Comparison of ENCODE assay signal across 2 cellular contexts in the genomic region with DNA sequence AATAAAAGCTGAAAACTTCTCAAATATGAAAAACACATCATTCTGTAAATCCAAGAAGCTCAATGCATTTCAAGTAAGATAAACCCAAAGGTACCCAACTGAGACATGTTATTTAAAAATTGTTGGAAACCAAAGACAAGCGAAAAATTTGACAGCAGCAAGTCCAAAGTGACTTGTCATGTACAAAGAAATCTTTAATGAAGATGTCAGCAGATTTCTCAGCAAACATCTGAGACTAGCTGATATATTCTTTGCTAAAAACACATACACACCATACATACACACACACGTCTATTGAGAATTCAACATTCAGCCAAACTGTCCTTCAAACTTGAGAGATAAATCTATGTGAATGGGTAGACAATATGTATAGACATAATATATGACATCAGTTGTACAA.
TF ChIP-seq lines count a peak whose summit lies in the region.

No MANE protein-coding gene starts in this region.

TF ChIP-seq in A549, 52 proteins besides CTCF, POLR2A, EP300 and RAD21:
- TF ChIP-seq RCOR1 (IDR thresholded peaks at IDR 0.05; ENCODE audit: low read depth, low read length) = no peak
- peak; percentile 52 for TF ChIP-seq MAFK (IDR thresholded peaks at IDR 0.05; ENCODE audit: partially characterized antibody)
- TF ChIP-seq SREBF2 (IDR thresholded peaks at IDR 0.05) = no peak

TF ChIP-seq in IMR-90, 13 proteins besides CTCF, POLR2A, EP300 and RAD21:
- TF ChIP-seq MXI1 (IDR thresholded peaks at IDR 0.05; ENCODE audit: borderline replicate concordance, low read depth, low read length) = no peak
- TF ChIP-seq MAFK (IDR thresholded peaks at IDR 0.05; ENCODE audit: low read depth, low read length) = 0 out of 2 replicates have a peak, but pooled peaks have one; percentile 15
- no peak for TF ChIP-seq FOS (IDR thresholded peaks at IDR 0.05; ENCODE audit: low read depth, low read length)
- TF ChIP-seq, protein P1, sequence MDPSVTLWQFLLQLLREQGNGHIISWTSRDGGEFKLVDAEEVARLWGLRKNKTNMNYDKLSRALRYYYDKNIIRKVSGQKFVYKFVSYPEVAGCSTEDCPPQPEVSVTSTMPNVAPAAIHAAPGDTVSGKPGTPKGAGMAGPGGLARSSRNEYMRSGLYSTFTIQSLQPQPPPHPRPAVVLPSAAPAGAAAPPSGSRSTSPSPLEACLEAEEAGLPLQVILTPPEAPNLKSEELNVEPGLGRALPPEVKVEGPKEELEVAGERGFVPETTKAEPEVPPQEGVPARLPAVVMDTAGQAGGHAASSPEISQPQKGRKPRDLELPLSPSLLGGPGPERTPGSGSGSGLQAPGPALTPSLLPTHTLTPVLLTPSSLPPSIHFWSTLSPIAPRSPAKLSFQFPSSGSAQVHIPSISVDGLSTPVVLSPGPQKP (IDR thresholded peaks at IDR 0.05; ENCODE audit: borderline replicate concordance, low read depth, low read length) = no peak
- no peak for TF ChIP-seq CEBPB (IDR thresholded peaks at IDR 0.05; ENCODE audit: low read depth, low read length)
- TF ChIP-seq BHLHE40 (IDR thresholded peaks at IDR 0.05; ENCODE audit: low read depth, low read length) = no peak
- no peak for TF ChIP-seq CHD1 (IDR thresholded peaks at IDR 0.05; ENCODE audit: low read depth, low read length)
- no peak for TF ChIP-seq NFE2L2 (IDR thresholded peaks at IDR 0.05; ENCODE audit: low read depth, low read length)
TF ChIP-seq in IMR-90: peak in this region for 1.
